Comparison of ENCODE assay signal across 19 cellular contexts in the genomic region with DNA sequence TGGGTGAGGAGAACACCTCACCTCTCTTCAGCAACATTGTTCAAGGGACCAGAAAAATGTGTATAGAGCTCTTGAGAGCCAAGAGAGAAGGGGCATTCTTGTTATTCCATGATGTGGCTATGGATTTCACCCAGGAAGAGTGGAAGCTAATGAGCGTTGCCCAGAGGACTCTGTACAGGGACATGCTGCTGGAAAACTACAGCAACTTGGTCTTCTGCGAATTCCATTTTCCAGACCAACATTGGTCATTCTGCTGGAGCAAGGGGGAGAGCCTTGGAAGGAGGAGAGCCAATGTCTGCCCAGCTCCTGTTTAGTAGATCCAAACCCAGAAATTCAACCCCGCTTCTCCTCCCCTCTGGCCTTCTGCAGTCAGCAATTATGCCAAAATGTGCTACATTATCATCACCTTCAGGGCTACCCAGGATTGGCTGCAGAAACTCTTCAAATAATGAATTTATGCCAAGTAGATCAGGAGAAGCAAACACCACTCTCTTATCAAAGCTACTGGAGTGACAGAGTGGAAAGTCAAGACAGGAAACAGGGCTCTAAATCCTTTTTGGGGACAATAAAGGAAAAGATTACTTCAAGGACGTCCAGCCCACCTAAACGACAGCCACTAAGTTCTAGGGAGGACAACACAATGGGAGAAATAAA.
A peak's percentile ranks its signal among the peaks of the same experiment; 100 is the strongest.
DNase-seq lines count a peak whose midpoint lies in the region; ATAC-seq, FAIRE-seq and TF ChIP-seq lines count a peak whose summit lies in the region.
"Had no signal": no experiment of that assay in that cellular context is flagged by ENCODE, and none has a peak within 500 bp of the region (broad histone marks: within the 10 kb centered on the region; RNA-seq: fewer than 3 reads in every experiment).

No MANE protein-coding gene starts in this region.

- FAIRE-seq in pancreas (lab: Jason Lieb, UNC) = no peak

- 58 to 63% methylated on average over 5 of the region's 5 CpGs for WGBS in GM23248 (ENCODE audit: low coverage in 1 of 2, low lambda C conversion rate in 2 of 2, missing lambda C conversion rate in 2 of 2), 2 experiments
- 65% methylated on average over 5 of the region's 5 CpGs for WGBS in hepatocyte (ENCODE audit: low lambda C conversion rate, missing lambda C conversion rate)
- 29 to 37% methylated on average over 5 of the region's 5 CpGs for WGBS in pancreas, 2 donors

- no peaks in the 10 kb centered on the region for H3K79me2 ChIP-seq in GM23248 (ENCODE audit: insufficient read depth)
- no peaks in the 10 kb centered on the region for H3K79me2 ChIP-seq in PC-3 (ENCODE audit: low read length)
- H3K79me2 ChIP-seq in hepatocyte = no peaks in the 10 kb centered on the region

- CTCF ChIA-PET in PC-3 (lab: Charles Lee) = interaction anchor here (0.6 kb wide), 1 partner anchor 40 kb away, joined by 3 read pairs; no protein-coding TSS in a partner anchor
- CTCF ChIA-PET in GM10248 (lab: Yijun Ruan, JAX) = no interaction called here

- H2AFZ ChIP-seq in GM23248 = peak overlapping the region; percentile 41
- peak overlapping the region; percentile 60; the same call in 1 of the 2 replicates for H2AFZ ChIP-seq in PC-3 (ENCODE audit: low read length)
- H2AFZ ChIP-seq in hepatocyte = no peak overlapping the region
- H2AFZ ChIP-seq: GM23338, PC-9 had no signal

- H3K27ac ChIP-seq in GM23248 (no peak overlapping the region), PC-3 (ENCODE audit: low read length) (peak overlapping the region; percentile 49), hepatocyte (peak overlapping the region; percentile 86), pancreas (peak overlapping the region in 3 of 4 donors; percentile 13 to 60 (median 19))
- H3K27ac ChIP-seq: KMS-11, PC-9, SJCRH30 had no signal

- H3K9me3 ChIP-seq in GM23248 (ENCODE audit: low read depth) = no peaks in the 10 kb centered on the region
- H3K9me3 ChIP-seq in PC-3 (ENCODE audit: low read length) = no peaks in the 10 kb centered on the region
- H3K9me3 ChIP-seq in hepatocyte (ENCODE audit: low read depth) = no peaks in the 10 kb centered on the region
- no peaks in the 10 kb centered on the region for H3K9me3 ChIP-seq in pancreas
- H3K9me3 ChIP-seq: SJCRH30 had no signal

- H3K4me2 ChIP-seq in GM23248 (ENCODE audit: unreplicated experiment) (peak overlapping the region; percentile 19), PC-3 (ENCODE audit: low read length) (peak overlapping the region; percentile 56), hepatocyte (peak overlapping the region; percentile 24)
- H3K4me2 ChIP-seq: GM23338, KMS-11, PC-9 had no signal

- H3K4me3 ChIP-seq in GM23248 = no peak overlapping the region
- H3K4me3 ChIP-seq in PC-3 (ENCODE audit: low read length) = no peak overlapping the region
- H3K4me3 ChIP-seq in hepatocyte = no peak overlapping the region
- no peak overlapping the region for H3K4me3 ChIP-seq in pancreas
- H3K4me3 ChIP-seq: GM23338, PC-9, SJCRH30 had no signal

- peaks cover 9% of the 10 kb centered on the region; the same call in 1 of the 2 replicates for H3F3A ChIP-seq in GM23248 (ENCODE audit: insufficient read depth)
- no peaks in the 10 kb centered on the region for H3F3A ChIP-seq in PC-3 (ENCODE audit: low read length, unreplicated experiment)

- intact Hi-C loops in PC-3 (cut with micrococcal nuclease) (no loop called here), pancreas (cut with DNase I) (no loop called here)

- no peak overlapping the region for H3K9ac ChIP-seq in GM23248
- H3K9ac ChIP-seq in PC-3 (ENCODE audit: low read length) = no peak overlapping the region
- H3K9ac ChIP-seq: KMS-11 had no signal

- POLR2A ChIA-PET in PC-3 (lab: Charles Lee; ENCODE audit: unreplicated experiment) (no interaction called here), GM10248 (lab: Yijun Ruan, JAX) (no interaction called here)

- no peak for DNase-seq in GM23248
- DNase-seq in PC-3 = no peak
- no peak for DNase-seq in hepatocyte (ENCODE audit: low spot score)
- DNase-seq in pancreas = peak in 2 of 6 donors; percentile 10 to 17
- no peak for DNase-seq in GM10248 (ENCODE audit: extremely low spot score)
- no peak for DNase-seq in NCI-H510A treated with DMSO at 0.1 percent for 48 hours (lab: John Stamatoyannopoulos, UW)
- DNase-seq: CD4-positive, CD25-positive, alpha-beta regulatory T cell; MM.1S; NCI-H1105; NCI-H1694 treated with DMSO at 0.1 percent for 48 hours; NCI-H774; PC-9; SJCRH30; SW 1271 had no signal

- ATAC-seq in PC-3 (peak; percentile 26), pancreas (peak; percentile 88 to 94 (median 91)), GM19455 (IDR thresholded peaks at IDR 0.05; ENCODE audit: unreplicated experiment) (no peak), HG02973 (IDR thresholded peaks at IDR 0.05; ENCODE audit: unreplicated experiment) (no peak)
- ATAC-seq: GM23338, HCT116 had no signal

- H3K4me1 ChIP-seq in GM23248 (ENCODE audit: insufficient read depth) (peaks cover 10% of the 10 kb centered on the region), PC-3 (ENCODE audit: insufficient read depth, low read length) (peaks cover 13% of the 10 kb centered on the region), hepatocyte (ENCODE audit: insufficient read depth) (peaks cover 21% of the 10 kb centered on the region), pancreas (peaks cover 7 to 10% (median 10%) of the 10 kb centered on the region in 3 donors)
- H3K4me1 ChIP-seq: SJCRH30 had no signal

- TF ChIP-seq CTCF in PC-3 (conservative IDR thresholded peaks at IDR 0.05; ENCODE audit: low read depth, low read length) = no peak
- no peak for TF ChIP-seq CTCF in hepatocyte (IDR thresholded peaks at IDR 0.05; ENCODE audit: poor library complexity)
- TF ChIP-seq CTCF in pancreas (IDR thresholded peaks at IDR 0.05) = no peak
- TF ChIP-seq CTCF in GM10248 (IDR thresholded peaks at IDR 0.05; ENCODE audit: control extremely low read depth, extremely low read depth, low read depth, missing control alignments) = no peak

- in situ Hi-C loops in GM23248 (cut with MboI) = no loop called here

- H4K20me1 ChIP-seq in GM23248 (ENCODE audit: insufficient read depth) = no peaks in the 10 kb centered on the region
- H4K20me1 ChIP-seq in PC-3 (ENCODE audit: low read length) = no peaks in the 10 kb centered on the region
- H4K20me1 ChIP-seq in hepatocyte (ENCODE audit: insufficient read depth, poor library complexity, severe bottlenecking) = no peaks in the 10 kb centered on the region

- no peaks in the 10 kb centered on the region for H3K27me3 ChIP-seq in GM23248 (replicated peaks; ENCODE audit: insufficient read depth)
- no peaks in the 10 kb centered on the region for H3K27me3 ChIP-seq in PC-3 (ENCODE audit: low read length)
- no peaks in the 10 kb centered on the region for H3K27me3 ChIP-seq in hepatocyte
- H3K27me3 ChIP-seq in pancreas = no peaks in the 10 kb centered on the region
- H3K27me3 ChIP-seq: SJCRH30 had no signal

- H3K9me2 ChIP-seq in GM23248 (ENCODE audit: insufficient read depth) (no peaks in the 10 kb centered on the region), PC-3 (replicated peaks; ENCODE audit: low read length) (no peaks in the 10 kb centered on the region), hepatocyte (replicated peaks; ENCODE audit: insufficient read depth) (no peaks in the 10 kb centered on the region)

- no TSS peak for BruUV-seq in PC-3 (replicated peaks; lab: Mats Ljungman, UMichigan)

- H3K36me3 ChIP-seq in GM23248 (ENCODE audit: low read depth) (no peaks in the 10 kb centered on the region), PC-3 (ENCODE audit: low read depth, low read length) (no peaks in the 10 kb centered on the region), hepatocyte (replicated peaks; ENCODE audit: insufficient read depth, low read depth) (no peaks in the 10 kb centered on the region), pancreas (no peaks in the 10 kb centered on the region)
- H3K36me3 ChIP-seq: SJCRH30 had no signal

Comparison
In these comparisons a context has a peak if more than half of its experiments do, and no peak if none do; other contexts are left out.
1. ATAC-seq: peak in PC-3 (single experiment) and pancreas (4 of 4); none in GM19455 (single experiment) and HG02973 (single experiment).
2. Peak in every context shown above with its lines, with median percentiles within 50 percentile points of each other: H3K4me2 ChIP-seq.